In genomic region chr11:36345084-36345511, GRCh38 we compare ENCODE assay signal across 17 cellular contexts.
"Had no signal": no experiment of that assay in that cellular context is flagged by ENCODE, and none has a peak within 500 bp of the region (broad histone marks: within the 10 kb centered on the region; RNA-seq: fewer than 3 reads in every experiment).

No MANE protein-coding gene starts in this region.

- H3K36me3 Mint-ChIP-seq: naive thymus-derived CD8-positive, alpha-beta T cell; WTC11 had no signal

- H3K9me3 ChIP-seq: breast epithelium, heart left ventricle had no signal

- H3K4me1 ChIP-seq: breast epithelium, heart left ventricle had no signal

- H3K4me3 ChIP-seq: breast epithelium, heart left ventricle had no signal

- H3K27ac ChIP-seq: breast epithelium, epithelial cell of prostate, heart left ventricle had no signal

- H3K4me3 Mint-ChIP-seq: activated CD4-positive, alpha-beta T cell treated with anti-CD3 and anti-CD28 coated beads, Interleukin-2, amount 10 ng/mL, durations not matched to agents 24 days and 14 days; effector memory CD8-positive, alpha-beta T cell; naive thymus-derived CD8-positive, alpha-beta T cell; stimulated activated naive CD8-positive, alpha-beta T cell treated with anti-CD3 and anti-CD28 coated beads, Interleukin-15, amount 100 ng/mL, for 72 hours; WTC11 had no signal

- H3K36me3 ChIP-seq: breast epithelium, heart left ventricle had no signal

- DNase-seq: activated CD8-positive, alpha-beta memory T cell treated with anti-CD3 and anti-CD28 coated beads for 24 hours; aorta; cerebellar nuclear complex; dermis blood vessel endothelial cell; effector memory CD8-positive, alpha-beta T cell; heart left ventricle; left cardiac atrium; naive thymus-derived CD8-positive, alpha-beta T cell; nucleus accumbens; posterior cingulate gyrus; stimulated activated CD4-positive, alpha-beta T cell treated with anti-CD3 and anti-CD28 coated beads, Interleukin-4, amount 100 ng/mL, for 24 hours; stimulated activated naive CD8-positive, alpha-beta T cell treated with anti-CD3 and anti-CD28 coated beads, Interleukin-15, amount 100 ng/mL, for 72 hours; T-helper 2 cell had no signal

- H3K4me1 Mint-ChIP-seq: WTC11 had no signal

- H3K27ac Mint-ChIP-seq: activated CD4-positive, alpha-beta T cell treated with anti-CD3 and anti-CD28 coated beads, Interleukin-2, amount 10 ng/mL, durations not matched to agents 24 days and 14 days; naive thymus-derived CD8-positive, alpha-beta T cell; stimulated activated naive CD8-positive, alpha-beta T cell treated with anti-CD3 and anti-CD28 coated beads, Interleukin-15, amount 100 ng/mL, for 72 hours; WTC11 had no signal

- H3K27me3 ChIP-seq: breast epithelium, heart left ventricle had no signal

- H3K9me3 Mint-ChIP-seq: activated CD4-positive, alpha-beta T cell treated with anti-CD3 and anti-CD28 coated beads, Interleukin-2, amount 10 ng/mL, durations not matched to agents 24 days and 14 days; effector memory CD8-positive, alpha-beta T cell; naive thymus-derived CD8-positive, alpha-beta T cell; stimulated activated naive CD8-positive, alpha-beta T cell treated with anti-CD3 and anti-CD28 coated beads, Interleukin-15, amount 100 ng/mL, for 72 hours; WTC11 had no signal
